In genomic region chr21:44926364-44927101, GRCh38 we compare ENCODE assay signal across 7 cellular contexts. TPM values are rescaled to one million over a fixed set of nuclear protein-coding genes. Genes with fewer than 3 reads are reported as not detected.
A peak's percentile ranks its signal among the peaks of the same experiment; 100 is the strongest.
DNase-seq lines count a peak whose midpoint lies in the region; ATAC-seq, FAIRE-seq and TF ChIP-seq lines count a peak whose summit lies in the region.

No MANE protein-coding gene starts in this region.

- no peak overlapping the region for H3K9ac ChIP-seq in H1 (replicated peaks in 1 of 4; ENCODE audit: extremely low read depth in 1 of 4, low read depth in 3 of 4, low read length in 3 of 4)

- POLR2A ChIA-PET in H1 (lab: Charles Lee; ENCODE audit: partially characterized antibody): interaction anchor here (0.6 to 1.5 kb wide), 5 partner anchors 9 to 86 kb away, joined by 3 to 5 read pairs (median 4); no protein-coding TSS in a partner anchor

- H3K4me2 ChIP-seq in H1 (ENCODE audit: insufficient read depth in 1 of 2, low read depth in 2 of 2, low read length in 2 of 2): no peak overlapping the region

- peak overlapping the region; percentile 69; the same call in 1 of the 2 replicates for H4K8ac ChIP-seq in H1 (ENCODE audit: extremely low read depth, insufficient read depth, low read length)

- TF ChIP-seq RAD21 in H1 (IDR thresholded peaks at IDR 0.05 in 1 of 2, conservative IDR thresholded peaks at IDR 0.05 in 1 of 2; ENCODE audit: low read depth in 2 of 2, low read length in 2 of 2): no peak

- no peak overlapping the region for H2BK120ac ChIP-seq in H1 (replicated peaks; ENCODE audit: low read depth, low read length)

- no peak overlapping the region for H3K4ac ChIP-seq in H1 (replicated peaks; ENCODE audit: insufficient read length, low read depth, low read length)

- H3K27me3 ChIP-seq in HL-60 (ENCODE audit: insufficient read depth, poor library complexity, severe bottlenecking) (no peaks in the 10 kb centered on the region), H1 (replicated peaks in 1 of 4; ENCODE audit: control insufficient read depth in 3 of 4, extremely low read depth in 1 of 4, insufficient read depth in 3 of 4, low read length in 3 of 4) (peaks cover 11 to 70% (median 53%) of the 10 kb centered on the region in 4 experiments)

- peak overlapping the region; percentile 71 for H3K18ac ChIP-seq in H1 (ENCODE audit: extremely low read depth, low read length)

- no peaks in the 10 kb centered on the region for H3K79me2 ChIP-seq in H1 (ENCODE audit: control insufficient read depth in 1 of 2, insufficient read depth in 2 of 2, low read length in 2 of 2)

- FAIRE-seq in H1 (lab: Jason Lieb, UNC): no peak

- peaks cover 0 to 3% of the 10 kb centered on the region in 2 experiments for H4K20me1 ChIP-seq in H1 (replicated peaks in 1 of 2; ENCODE audit: control insufficient read depth in 1 of 2, insufficient read depth in 2 of 2, low read length in 2 of 2)

- 81% methylated on average over 23 of the region's 23 CpGs; no CpG with 5 or more reads in 1 of the 2 experiments for WGBS in H1 (ENCODE audit: extremely low coverage in 1 of 2, insufficient coverage in 1 of 2, insufficient read length in 1 of 2, insufficient replicate concordance in 2 of 2, low coverage in 1 of 2, low lambda C conversion rate in 2 of 2, missing lambda C conversion rate in 1 of 2), 2 experiments

- peak overlapping the region; percentile 86; the same call in 1 of the 2 replicates for H2BK20ac ChIP-seq in H1 (ENCODE audit: low read length)

- DNase-seq in HL-60 (ENCODE audit: low read depth in 1 of 2, low spot score in 1 of 2) (peak; percentile 69 to 74), UCSD-AML1 (lab: John Stamatoyannopoulos, UW; ENCODE audit: unreplicated experiment) (peak; percentile 69), H1 (ENCODE audit: low read depth in 1 of 2, low spot score in 2 of 2) (no peak), occipital lobe (lab: John Stamatoyannopoulos, UW) (no peak), NCI-H774 (lab: John Stamatoyannopoulos, UW) (no peak)
- peak; percentile 59 for DNase-seq in stimulated activated naive CD8-positive, alpha-beta T cell treated with anti-CD3 and anti-CD28 coated beads, Interleukin-15, Interleukin-2, amounts not matched to agents 100 U/mL and 50 U/mL, for 24 hours

- peak; percentile 24 for ATAC-seq in stimulated activated naive CD8-positive, alpha-beta T cell treated with anti-CD3 and anti-CD28 coated beads, Interleukin-15, Interleukin-2, amounts not matched to agents 100 U/mL and 50 U/mL, for 24 hours
- ATAC-seq in HG03135 (IDR thresholded peaks at IDR 0.05; ENCODE audit: unreplicated experiment): no peak

- no peak overlapping the region for H2AFZ ChIP-seq in H1 (ENCODE audit: low read length)

- H2AK5ac ChIP-seq in H1 (ENCODE audit: low read depth, low read length): peak overlapping the region; percentile 75; the same call in 1 of the 2 replicates

- no peak overlapping the region for H2BK15ac ChIP-seq in H1 (ENCODE audit: low read length)

- H3K4me3 ChIP-seq in HL-60 (replicated peaks; ENCODE audit: insufficient read depth, low read length): no peak overlapping the region
- no peak overlapping the region for H3K4me3 ChIP-seq in H1 (ENCODE audit: extremely low read depth in 1 of 4, insufficient read depth in 2 of 4, low read depth in 3 of 4, low read length in 4 of 4)

- H3K23me2 ChIP-seq in H1 (ENCODE audit: low read depth, low read length): peaks cover 4% of the 10 kb centered on the region; the same call in 1 of the 2 replicates

- H3K36me3 ChIP-seq in H1 (ENCODE audit: control insufficient read depth in 2 of 4, insufficient read depth in 4 of 4, low read length in 3 of 4): peaks cover 0 to under 1% (median 0%) of the 10 kb centered on the region in 4 experiments; a peak in 1 of 8 replicates

- TF ChIP-seq POLR2A in H1 (IDR thresholded peaks at IDR 0.05; ENCODE audit: control extremely low read depth in 1 of 2, low read depth in 2 of 2, low read length in 2 of 2): no peak

- no peaks in the 10 kb centered on the region for H3K79me1 ChIP-seq in H1 (ENCODE audit: low read depth, low read length)

- CTCF ChIA-PET in H1 (lab: Charles Lee; ENCODE audit: partially characterized antibody): interaction anchor here (0.6 to 1.7 kb wide), 6 partner anchors 9 to 391 kb away, joined by 3 to 6 read pairs (median 4); no protein-coding TSS in a partner anchor

- no peak overlapping the region for H3K14ac ChIP-seq in H1 (ENCODE audit: insufficient read length)

- TF ChIP-seq EP300 in H1 (IDR thresholded peaks at IDR 0.05; ENCODE audit: borderline replicate concordance in 1 of 2, low read depth in 2 of 2, low read length in 2 of 2): no peak

- no peak overlapping the region for H4K5ac ChIP-seq in H1 (ENCODE audit: insufficient read length, low read depth, low read length)

- peak overlapping the region; percentile 80; the same call in 1 of the 2 replicates for H2BK12ac ChIP-seq in H1 (ENCODE audit: low read depth, low read length)

- no peaks in the 10 kb centered on the region for H3K9me3 ChIP-seq in H1 (ENCODE audit: insufficient read depth in 2 of 2, low read depth in 1 of 2, low read length in 1 of 2)

- H3K23ac ChIP-seq in H1 (ENCODE audit: insufficient read length): no peak overlapping the region

- H3K27ac ChIP-seq in HL-60 (replicated peaks) (peak overlapping the region; percentile 69), H1 (ENCODE audit: low read depth, low read length) (no peak overlapping the region)

- H3K4me1 ChIP-seq in H1 (replicated peaks in 1 of 4; ENCODE audit: control insufficient read depth in 3 of 4, insufficient read depth in 4 of 4, low read length in 3 of 4): peaks cover 0 to 24% (median 17%) of the 10 kb centered on the region in 4 experiments; a peak in 5 of 7 replicates

- H2BK5ac ChIP-seq in H1 (ENCODE audit: low read depth, low read length): peak overlapping the region; percentile 44; the same call in 1 of the 2 replicates

- no peak for TF ChIP-seq CTCF in HL-60 (IDR thresholded peaks at IDR 0.05; ENCODE audit: insufficient read depth, low read length)
- no peak for TF ChIP-seq CTCF in H1 (IDR thresholded peaks at IDR 0.05; ENCODE audit: control extremely low read depth in 1 of 3, insufficient read depth in 1 of 3, low read depth in 1 of 3, low read length in 3 of 3)

- H3K56ac ChIP-seq in H1 (replicated peaks; ENCODE audit: insufficient read length, low read depth, low read length): no peak overlapping the region

- no peak overlapping the region for H4K91ac ChIP-seq in H1 (replicated peaks; ENCODE audit: insufficient read length, low read length)

TF ChIP-seq in H1, 55 proteins besides CTCF, POLR2A, EP300 and RAD21 (continues in another document):
- TF ChIP-seq POU5F1 (IDR thresholded peaks at IDR 0.05; ENCODE audit: low read depth, low read length): no peak
- no peak for TF ChIP-seq JUND (IDR thresholded peaks at IDR 0.05; ENCODE audit: low read length)
- TF ChIP-seq KDM1A (IDR thresholded peaks at IDR 0.05; ENCODE audit: borderline replicate concordance, low read length): no peak
- no peak for TF ChIP-seq BRCA1 (IDR thresholded peaks at IDR 0.05; ENCODE audit: low read depth, low read length)
- TF ChIP-seq RNF2 (IDR thresholded peaks at IDR 0.05; ENCODE audit: borderline replicate concordance, low read depth, low read length, missing control alignments, poor library complexity, severe bottlenecking): no peak
- no peak for TF ChIP-seq JUN (IDR thresholded peaks at IDR 0.05; ENCODE audit: low read depth, low read length)
- TF ChIP-seq SUZ12 (IDR thresholded peaks at IDR 0.05; ENCODE audit: low read length): no peak; the same call in 1 of the 2 replicates
- no peak for TF ChIP-seq TBP (IDR thresholded peaks at IDR 0.05; ENCODE audit: low read depth, low read length)
- no peak for TF ChIP-seq CTBP2 (IDR thresholded peaks at IDR 0.05; ENCODE audit: borderline replicate concordance, insufficient read depth, insufficient read length, low read length)
- no peak for TF ChIP-seq BACH1 (IDR thresholded peaks at IDR 0.05; ENCODE audit: low read length)
- no peak for TF ChIP-seq ATF3 (IDR thresholded peaks at IDR 0.05; ENCODE audit: insufficient read depth, low read depth, low read length)

RNA-seq across cellular contexts. Expression of gene ITGB2, which starts 5.8 kb away (rescaled TPM):
- total RNA-seq in H1 (2021; fragmentation: NEBNext Ultra II Directional; extraction: Animal tissue kit (Norgen Biotek cat#: 25700)): 0.24 and 0.36 TPM in 2 replicates
- 0.63 and 0.89 TPM in 2 replicates for polyA plus RNA-seq in H1 (2011; rRNA removed)
- 0.76 TPM for polyA plus RNA-seq in H1 (2011; cell fraction: cytosol; rRNA removed)
- polyA plus RNA-seq in H1 (2011; cell fraction: nucleus; rRNA removed): 1.6 TPM
- 0.40 to 0.58 TPM (median 0.48 TPM) in 4 replicates for polyA plus RNA-seq in H1 (2012, experiment 1 of 2)
- 0.49 TPM for polyA plus RNA-seq in H1 (2012, experiment 2 of 2)
- polyA plus RNA-seq in H1 (2013, experiment 1 of 2): 0.26 TPM
- polyA plus RNA-seq in H1 (2013, experiment 2 of 2): 0.52 TPM
- 0.25 and 0.27 TPM in 2 replicates for polyA minus RNA-seq in H1 (2011; rRNA and poly(A)+ RNA removed)
- not detected for polyA minus RNA-seq in H1 (2011; cell fraction: cytosol; rRNA and poly(A)+ RNA removed)
- 0.70 TPM for polyA minus RNA-seq in H1 (2011; cell fraction: nucleus; rRNA and poly(A)+ RNA removed)
- total RNA-seq in occipital lobe: 9.2 TPM

RNA-seq across cellular contexts. Expression of gene SLX9, which starts 13.3 kb away (rescaled TPM):
- 57.3 and 64.1 TPM in 2 replicates for total RNA-seq in H1 (2021; fragmentation: NEBNext Ultra II Directional; extraction: Animal tissue kit (Norgen Biotek cat#: 25700))
- polyA plus RNA-seq in H1 (2011; rRNA removed): 17.7 and 34.6 TPM in 2 replicates
- 43.7 TPM for polyA plus RNA-seq in H1 (2011; cell fraction: cytosol; rRNA removed)
- 28.5 TPM for polyA plus RNA-seq in H1 (2011; cell fraction: nucleus; rRNA removed)
- 20.8 to 42.4 TPM (median 39.1 TPM) in 4 replicates for polyA plus RNA-seq in H1 (2012, experiment 1 of 2)
- polyA plus RNA-seq in H1 (2012, experiment 2 of 2): 28.1 TPM
- polyA plus RNA-seq in H1 (2013, experiment 1 of 2): 28.3 TPM
- polyA plus RNA-seq in H1 (2013, experiment 2 of 2): 30.5 TPM
- polyA minus RNA-seq in H1 (2011; rRNA and poly(A)+ RNA removed): 5.9 and 6.3 TPM in 2 replicates
- polyA minus RNA-seq in H1 (2011; cell fraction: cytosol; rRNA and poly(A)+ RNA removed): 28.0 TPM
- polyA minus RNA-seq in H1 (2011; cell fraction: nucleus; rRNA and poly(A)+ RNA removed): 8.6 TPM
- 6.1 TPM for total RNA-seq in occipital lobe

RNA-seq across cellular contexts. Expression of gene PTTG1IP, which starts 53.0 kb away (rescaled TPM):
- 124 and 130 TPM in 2 replicates for total RNA-seq in H1 (2021; fragmentation: NEBNext Ultra II Directional; extraction: Animal tissue kit (Norgen Biotek cat#: 25700))
- polyA plus RNA-seq in H1 (2011; rRNA removed): 88.9 and 90.8 TPM in 2 replicates
- polyA plus RNA-seq in H1 (2011; cell fraction: cytosol; rRNA removed): 98.5 TPM
- 76.0 TPM for polyA plus RNA-seq in H1 (2011; cell fraction: nucleus; rRNA removed)
- polyA plus RNA-seq in H1 (2012, experiment 1 of 2): 76.4 to 95.3 TPM (median 87.0 TPM) in 4 replicates
- 117 TPM for polyA plus RNA-seq in H1 (2012, experiment 2 of 2)
- polyA plus RNA-seq in H1 (2013, experiment 1 of 2): 140 TPM
- 172 TPM for polyA plus RNA-seq in H1 (2013, experiment 2 of 2)
- polyA minus RNA-seq in H1 (2011; rRNA and poly(A)+ RNA removed): 63.7 and 69.2 TPM in 2 replicates
- 110 TPM for polyA minus RNA-seq in H1 (2011; cell fraction: cytosol; rRNA and poly(A)+ RNA removed)
- polyA minus RNA-seq in H1 (2011; cell fraction: nucleus; rRNA and poly(A)+ RNA removed): 39.1 TPM
- total RNA-seq in occipital lobe: 82.4 TPM

Comparison
In these comparisons a context has a peak if more than half of its experiments do, and no peak if none do; other contexts are left out.
1. DNase-seq: peak in HL-60 (2 of 2), UCSD-AML1 (single experiment) and stimulated activated naive CD8-positive, alpha-beta T cell treated with anti-CD3 and anti-CD28 coated beads, Interleukin-15, Interleukin-2, amounts not matched to agents 100 U/mL and 50 U/mL, for 24 hours (single experiment); none in H1 (0 of 2), occipital lobe (single experiment) and NCI-H774 (single experiment).